22 cellular contexts compared by ENCODE assay signal in the genomic region with DNA sequence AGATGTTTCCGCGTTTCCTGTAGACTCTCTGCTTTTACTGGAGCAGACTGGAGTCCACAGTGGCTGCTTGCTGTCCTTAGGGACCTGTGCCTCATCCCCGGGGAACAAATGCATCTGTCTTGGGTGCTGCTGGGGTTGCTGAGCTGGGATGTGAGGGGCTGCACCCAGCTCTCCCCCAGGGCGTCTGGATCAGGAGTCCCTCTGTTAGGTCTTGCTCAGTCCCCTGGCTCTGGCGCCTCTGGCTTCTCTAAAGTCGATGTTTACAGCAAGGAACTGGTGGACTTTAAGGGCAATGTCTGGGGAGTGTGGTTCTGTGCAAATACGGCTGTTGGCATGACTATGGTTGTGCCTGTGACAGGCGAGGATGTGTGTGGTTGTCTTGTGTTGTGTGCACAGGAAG.
"Had no signal": no experiment of that assay in that cellular context is flagged by ENCODE, and none has a peak within 500 bp of the region (broad histone marks: within the 10 kb centered on the region; RNA-seq: fewer than 3 reads in every experiment).

No MANE protein-coding gene starts in this region.

- H3K27ac Mint-ChIP-seq: activated CD4-positive, alpha-beta memory T cell treated with anti-CD3 and anti-CD28 coated beads, Interleukin-2, amount 10 ng/mL, durations not matched to agents 7 days and 5 days; activated CD4-positive, alpha-beta T cell treated with anti-CD3 and anti-CD28 coated beads, Interleukin-2, amount 10 ng/mL, durations not matched to agents 24 days and 14 days; activated naive CD8-positive, alpha-beta T cell treated with anti-CD3 and anti-CD28 coated beads for 36 hours; effector memory CD8-positive, alpha-beta T cell; stimulated activated effector memory CD8-positive, alpha-beta T cell treated with anti-CD3 and anti-CD28 coated beads, Interleukin-12 subunit alpha, Interleukin-12 subunit beta, amount 100 ng/mL, for 72 hours; stimulated activated naive CD8-positive, alpha-beta T cell treated with anti-CD3 and anti-CD28 coated beads, Interleukin-15, amount 100 ng/mL, for 72 hours; T-cell; T-helper 2 cell treated with Interferon-gamma antibody and Interleukin-4, amounts not matched to agents 5 μg/mL and 100 μg/mL, for 36 hours had no signal

- H3K4me3 Mint-ChIP-seq: activated CD4-positive, alpha-beta memory T cell treated with anti-CD3 and anti-CD28 coated beads, Interleukin-2, amount 10 ng/mL, durations not matched to agents 7 days and 5 days; activated CD4-positive, alpha-beta T cell treated with anti-CD3 and anti-CD28 coated beads, Interleukin-2, amount 10 ng/mL, durations not matched to agents 24 days and 14 days; activated naive CD8-positive, alpha-beta T cell treated with anti-CD3 and anti-CD28 coated beads for 36 hours; central memory CD8-positive, alpha-beta T cell; effector memory CD8-positive, alpha-beta T cell; naive thymus-derived CD8-positive, alpha-beta T cell; stimulated activated effector memory CD8-positive, alpha-beta T cell treated with anti-CD3 and anti-CD28 coated beads, Interleukin-12 subunit alpha, Interleukin-12 subunit beta, amount 100 ng/mL, for 72 hours; stimulated activated naive CD8-positive, alpha-beta T cell treated with anti-CD3 and anti-CD28 coated beads, Interleukin-15, amount 100 ng/mL, for 72 hours; T-cell; T-helper 2 cell treated with Interferon-gamma antibody and Interleukin-4, amounts not matched to agents 5 μg/mL and 100 μg/mL, for 36 hours had no signal

- H3K27me3 ChIP-seq: gastrocnemius medialis, pancreas, tibial nerve, uterus had no signal

- H3K36me3 ChIP-seq: esophagus muscularis mucosa, gastrocnemius medialis, pancreas, suprapubic skin, tibial nerve, uterus had no signal

- H3K9me3 ChIP-seq: gastrocnemius medialis, pancreas, suprapubic skin, uterus had no signal

- H3K27ac ChIP-seq: esophagus muscularis mucosa, gastrocnemius medialis, pancreas, skin epidermis, suprapubic skin, tibial nerve, uterus, VCaP had no signal

- H3K4me3 ChIP-seq: esophagus muscularis mucosa, gastrocnemius medialis, lung, pancreas, skin epidermis, suprapubic skin, tibial nerve, uterus had no signal

- H3K4me1 ChIP-seq: esophagus muscularis mucosa, gastrocnemius medialis, pancreas, suprapubic skin, tibial nerve, uterus had no signal

- H3K36me3 Mint-ChIP-seq: activated naive CD8-positive, alpha-beta T cell treated with anti-CD3 and anti-CD28 coated beads for 36 hours; stimulated activated effector memory CD8-positive, alpha-beta T cell treated with anti-CD3 and anti-CD28 coated beads, Interleukin-12 subunit alpha, Interleukin-12 subunit beta, amount 100 ng/mL, for 72 hours; T-cell had no signal

- H3K9me3 Mint-ChIP-seq: activated CD4-positive, alpha-beta memory T cell treated with anti-CD3 and anti-CD28 coated beads, Interleukin-2, amount 10 ng/mL, durations not matched to agents 7 days and 5 days; activated CD4-positive, alpha-beta T cell treated with anti-CD3 and anti-CD28 coated beads, Interleukin-2, amount 10 ng/mL, durations not matched to agents 24 days and 14 days; activated naive CD8-positive, alpha-beta T cell treated with anti-CD3 and anti-CD28 coated beads for 36 hours; central memory CD8-positive, alpha-beta T cell; effector memory CD8-positive, alpha-beta T cell; stimulated activated effector memory CD8-positive, alpha-beta T cell treated with anti-CD3 and anti-CD28 coated beads, Interleukin-12 subunit alpha, Interleukin-12 subunit beta, amount 100 ng/mL, for 72 hours; T-helper 2 cell treated with Interferon-gamma antibody and Interleukin-4, amounts not matched to agents 5 μg/mL and 100 μg/mL, for 36 hours had no signal

- H3K27me3 Mint-ChIP-seq: activated CD4-positive, alpha-beta T cell treated with anti-CD3 and anti-CD28 coated beads, Interleukin-2, amount 10 ng/mL, durations not matched to agents 24 days and 14 days had no signal

- ATAC-seq: activated CD4-positive, CD25-positive, alpha-beta regulatory T cell treated with anti-CD3 and anti-CD28 coated beads, Interleukin-2, amount 50 U/mL, for 24 hours; effector memory CD8-positive, alpha-beta T cell; gastrocnemius medialis; naive thymus-derived CD8-positive, alpha-beta T cell; pancreas; right cardiac atrium; stimulated activated effector memory CD8-positive, alpha-beta T cell treated with anti-CD3 and anti-CD28 coated beads, Interleukin-12 subunit alpha, Interleukin-12 subunit beta, amount 100 ng/mL, for 72 hours; stimulated activated naive CD8-positive, alpha-beta T cell treated with anti-CD3 and anti-CD28 coated beads, Interleukin-15, amount 100 ng/mL, for 72 hours; T-cell had no signal

- H3K4me1 Mint-ChIP-seq: activated CD4-positive, alpha-beta memory T cell treated with anti-CD3 and anti-CD28 coated beads, Interleukin-2, amount 10 ng/mL, durations not matched to agents 7 days and 5 days; activated CD4-positive, alpha-beta T cell treated with anti-CD3 and anti-CD28 coated beads, Interleukin-2, amount 10 ng/mL, durations not matched to agents 24 days and 14 days; activated naive CD8-positive, alpha-beta T cell treated with anti-CD3 and anti-CD28 coated beads for 36 hours; central memory CD8-positive, alpha-beta T cell; stimulated activated effector memory CD8-positive, alpha-beta T cell treated with anti-CD3 and anti-CD28 coated beads, Interleukin-12 subunit alpha, Interleukin-12 subunit beta, amount 100 ng/mL, for 72 hours; stimulated activated naive CD8-positive, alpha-beta T cell treated with anti-CD3 and anti-CD28 coated beads, Interleukin-15, amount 100 ng/mL, for 72 hours had no signal

- DNase-seq: activated CD4-positive, alpha-beta memory T cell treated with anti-CD3 and anti-CD28 coated beads, Interleukin-2, amount 10 ng/mL, durations not matched to agents 7 days and 5 days; activated CD4-positive, alpha-beta T cell treated with anti-CD3 and anti-CD28 coated beads, Interleukin-2, amount 10 ng/mL, durations not matched to agents 24 days and 14 days; activated naive CD8-positive, alpha-beta T cell treated with anti-CD3 and anti-CD28 coated beads for 36 hours; effector memory CD8-positive, alpha-beta T cell; gastrocnemius medialis; pancreas; stimulated activated CD4-positive, alpha-beta T cell treated with anti-CD3 and anti-CD28 coated beads, Interleukin-2, amount 100 ng/mL, for 24 hours; stimulated activated naive CD8-positive, alpha-beta T cell treated with anti-CD3 and anti-CD28 coated beads, Interleukin-15, amount 100 ng/mL, for 72 hours; uterus had no signal
